In the genomic region with DNA sequence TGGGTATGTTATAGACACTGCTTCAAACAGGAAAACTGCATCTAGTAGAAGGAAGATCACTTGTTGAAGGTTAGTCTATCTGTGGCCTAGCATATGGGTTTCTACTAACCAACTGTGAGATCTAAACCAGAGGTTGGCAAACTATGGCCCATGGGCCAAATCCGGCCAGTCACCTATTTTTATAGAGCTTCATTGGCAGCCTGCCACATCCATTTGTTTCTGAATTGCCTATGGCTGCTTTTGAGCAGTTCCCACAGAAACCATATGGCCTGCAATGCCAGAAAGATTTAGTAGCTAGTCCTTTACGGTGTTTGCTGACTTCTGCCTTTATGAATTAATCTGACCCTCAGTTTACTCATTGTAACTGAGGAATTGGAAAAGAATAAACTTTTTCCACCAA, we compare ENCODE assay signal across 16 cellular contexts.
A peak's percentile ranks its signal among the peaks of the same experiment; 100 is the strongest.
DNase-seq lines count a peak whose midpoint lies in the region; ATAC-seq and TF ChIP-seq lines count a peak whose summit lies in the region.
"Had no signal": no experiment of that assay in that cellular context is flagged by ENCODE, and none has a peak within 500 bp of the region (broad histone marks: within the 10 kb centered on the region; RNA-seq: fewer than 3 reads in every experiment).

No MANE protein-coding gene starts in this region.

- H3K4me1 ChIP-seq in mucosa of descending colon (ENCODE audit: low read depth): peaks cover 3% of the 10 kb centered on the region

- TF ChIP-seq CTCF in mucosa of descending colon (IDR thresholded peaks at IDR 0.05): no peak

- H3K36me3 ChIP-seq in mucosa of descending colon (ENCODE audit: low read depth): no peaks in the 10 kb centered on the region

- no peak overlapping the region for H3K4me3 ChIP-seq in mucosa of descending colon
- H3K4me3 ChIP-seq: smooth muscle cell had no signal

- no peaks in the 10 kb centered on the region for H3K9me3 ChIP-seq in mucosa of descending colon

- peak; percentile 24 to 67 for DNase-seq in NCI-H2081 (lab: John Stamatoyannopoulos, UW)
- DNase-seq in NCI-H2081 treated with DMSO at 0.1 percent for 48 hours (lab: John Stamatoyannopoulos, UW): no peak
- DNase-seq in LHCN-M2 (ENCODE audit: low read depth): peak; percentile 23
- DNase-seq in SK-MEL-5 (ENCODE audit: low read depth, low spot score): peak; percentile 35
- peak in 2 of 3 donors; percentile 34 to 75 for DNase-seq in mucosa of descending colon
- DNase-seq in SW 1271 (lab: John Stamatoyannopoulos, UW): no peak
- no peak for DNase-seq in NCI-H526 treated with DMSO at 0.1 percent for 48 hours (lab: John Stamatoyannopoulos, UW)
- DNase-seq: 8988T; activated gamma-delta T cell treated with Interleukin-2 at 50 U/mL for 16 hours; CD8-positive, alpha-beta T cell; effector CD4-positive, alpha-beta T cell; GOT3; NCI-H774; Right ventricle myocardium superior had no signal

- intact Hi-C loops in mucosa of descending colon (cut with DNase I, micrococcal nuclease): no loop called here

- ATAC-seq in mucosa of descending colon (peak; percentile 87), GM21529 (IDR thresholded peaks at IDR 0.05; ENCODE audit: unreplicated experiment) (no peak)
- ATAC-seq: CD8-positive, alpha-beta T cell had no signal

- in situ Hi-C loops in SK-MEL-5 (cut with HindIII; ENCODE audit: low pct_unique_long_range_greater_than_20kb, low sequenced_read_pairs): no loop called here

Comparison
In these comparisons a context has a peak if more than half of its experiments do, and no peak if none do; other contexts are left out.
1. DNase-seq: peak in NCI-H2081 (2 of 2), LHCN-M2 (single experiment), SK-MEL-5 (single experiment) and mucosa of descending colon (2 of 3); none in NCI-H2081 treated with DMSO at 0.1 percent for 48 hours (single experiment), SW 1271 (0 of 2) and NCI-H526 treated with DMSO at 0.1 percent for 48 hours (single experiment).